8 cellular contexts compared by ENCODE assay signal in the genomic region with DNA sequence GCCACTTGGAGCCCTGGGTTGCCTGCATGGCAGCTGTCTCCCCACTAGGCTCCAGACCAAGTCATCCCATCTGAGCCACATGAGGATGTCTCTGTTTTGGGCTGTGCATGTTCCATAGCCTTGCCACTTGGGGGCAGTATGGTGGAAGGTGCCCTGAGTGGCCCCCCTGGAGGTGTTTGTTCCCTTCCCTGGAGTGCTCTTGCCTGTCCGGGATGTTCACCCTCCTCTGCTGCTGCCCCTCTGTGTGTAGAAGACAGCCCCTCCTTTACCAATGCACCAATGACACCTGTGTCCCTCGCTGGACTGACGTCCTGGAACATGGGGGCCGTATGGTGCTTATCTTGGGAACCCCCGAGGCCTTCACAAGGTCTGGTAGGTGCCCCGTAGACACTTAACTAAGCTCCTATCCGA.
DNase-seq lines count a peak whose midpoint lies in the region; ATAC-seq and TF ChIP-seq lines count a peak whose summit lies in the region.

No MANE protein-coding gene starts in this region.

- H3K4me1 Mint-ChIP-seq in activated T-helper 1 cell treated with anti-CD3 and anti-CD28 coated beads, Interleukin-12 subunit alpha, Interleukin-12 subunit beta, Interleukin-2, Interleukin-4 antibody, amounts not matched to agents 30 ng/mL and 10 ng/mL and 1 ng/mL, durations not matched to agents 14 hours and 24 hours and 36 hours (ENCODE audit: low read depth) = no peaks in the 10 kb centered on the region
- no peaks in the 10 kb centered on the region for H3K4me1 Mint-ChIP-seq in activated T-cell treated with anti-CD3 and anti-CD28 coated beads, Interleukin-2, amount 50 U/mL, for 72 hours (ENCODE audit: low read depth)

- no TSS peak for BruUV-seq in Panc1 (replicated peaks; lab: Mats Ljungman, UMichigan)

- no peak overlapping the region for H3K27ac ChIP-seq in GM23248
- H3K27ac ChIP-seq in Panc1 (ENCODE audit: low read length) = no peak overlapping the region

- H3K9me3 ChIP-seq in GM23248 (ENCODE audit: low read depth) (no peaks in the 10 kb centered on the region), Panc1 (ENCODE audit: control insufficient read depth, insufficient read depth, low read depth, low read length) (no peaks in the 10 kb centered on the region)

- no peaks in the 10 kb centered on the region for H3K9me3 Mint-ChIP-seq in activated T-helper 1 cell treated with anti-CD3 and anti-CD28 coated beads, Interleukin-12 subunit alpha, Interleukin-12 subunit beta, Interleukin-2, Interleukin-4 antibody, amounts not matched to agents 30 ng/mL and 10 ng/mL and 1 ng/mL, durations not matched to agents 14 hours and 24 hours and 36 hours
- no peaks in the 10 kb centered on the region for H3K9me3 Mint-ChIP-seq in activated T-cell treated with anti-CD3 and anti-CD28 coated beads, Interleukin-2, amount 50 U/mL, for 72 hours

- TF ChIP-seq CTCF in Panc1 (IDR thresholded peaks at IDR 0.05) = no peak; the same call in 1 of the 2 replicates

- no peaks in the 10 kb centered on the region for H3F3A ChIP-seq in GM23248 (ENCODE audit: insufficient read depth)

- intact Hi-C loops in Panc1 (cut with micrococcal nuclease; ENCODE audit: unreplicated experiment) = no loop called here
- intact Hi-C loops in activated T-helper 1 cell treated with anti-CD3 and anti-CD28 coated beads, Interleukin-12 subunit alpha, Interleukin-12 subunit beta, Interleukin-2, Interleukin-4 antibody, amounts not matched to agents 30 ng/mL and 10 ng/mL and 1 ng/mL, durations not matched to agents 14 hours and 24 hours and 36 hours (cut with micrococcal nuclease) = no loop called here

- H3K4me1 ChIP-seq in GM23248 (ENCODE audit: insufficient read depth) (no peaks in the 10 kb centered on the region), Panc1 (ENCODE audit: control insufficient read depth, insufficient read depth, low read length) (no peaks in the 10 kb centered on the region)

- H3K79me2 ChIP-seq in GM23248 (ENCODE audit: insufficient read depth) = no peaks in the 10 kb centered on the region

- H3K27me3 ChIP-seq in GM23248 (replicated peaks; ENCODE audit: insufficient read depth) = no peaks in the 10 kb centered on the region
- no peaks in the 10 kb centered on the region for H3K27me3 ChIP-seq in Panc1 (ENCODE audit: control insufficient read depth, insufficient read depth, low read length)

- H4K20me1 ChIP-seq in GM23248 (ENCODE audit: insufficient read depth) = no peaks in the 10 kb centered on the region

- CTCF ChIA-PET in Panc1 (lab: Charles Lee) = no interaction called here

- no peak overlapping the region for H2AFZ ChIP-seq in GM23248

- ATAC-seq in Panc1 (peak; percentile 83), HG02642 (IDR thresholded peaks at IDR 0.05; ENCODE audit: poor library complexity, unreplicated experiment) (no peak)
- ATAC-seq in activated T-cell treated with anti-CD3 and anti-CD28 coated beads, Interleukin-2, amount 50 U/mL, for 72 hours (replicated peaks in 1 of 2) = no peak

- DNase-seq in DMS 273 treated with DMSO at 0.1 percent for 48 hours (lab: John Stamatoyannopoulos, UW) (peak; percentile 58), GM23248 (peak; percentile 29), Panc1 (ENCODE audit: low read depth, low spot score) (no peak), islet precursor cell (peak; percentile 53)
- DNase-seq in activated T-helper 1 cell treated with anti-CD3 and anti-CD28 coated beads, Interleukin-12 subunit alpha, Interleukin-12 subunit beta, Interleukin-2, Interleukin-4 antibody, amounts not matched to agents 30 ng/mL and 10 ng/mL and 1 ng/mL, durations not matched to agents 14 hours and 24 hours and 36 hours (ENCODE audit: low spot score) = no peak
- no peak for DNase-seq in activated T-cell treated with anti-CD3 and anti-CD28 coated beads, Interleukin-2, amount 50 U/mL, for 72 hours
- no peak for DNase-seq in stimulated activated CD4-positive, alpha-beta T cell treated with anti-CD3 and anti-CD28 coated beads, Interleukin-1b, Interleukin-23, amount 100 ng/mL, for 48 hours

- H3K4me3 Mint-ChIP-seq in activated T-helper 1 cell treated with anti-CD3 and anti-CD28 coated beads, Interleukin-12 subunit alpha, Interleukin-12 subunit beta, Interleukin-2, Interleukin-4 antibody, amounts not matched to agents 30 ng/mL and 10 ng/mL and 1 ng/mL, durations not matched to agents 14 hours and 24 hours and 36 hours = no peak overlapping the region
- no peak overlapping the region for H3K4me3 Mint-ChIP-seq in activated T-cell treated with anti-CD3 and anti-CD28 coated beads, Interleukin-2, amount 50 U/mL, for 72 hours

- H3K36me3 Mint-ChIP-seq in activated T-helper 1 cell treated with anti-CD3 and anti-CD28 coated beads, Interleukin-12 subunit alpha, Interleukin-12 subunit beta, Interleukin-2, Interleukin-4 antibody, amounts not matched to agents 30 ng/mL and 10 ng/mL and 1 ng/mL, durations not matched to agents 14 hours and 24 hours and 36 hours (ENCODE audit: low read depth) = no peaks in the 10 kb centered on the region
- H3K36me3 Mint-ChIP-seq in activated T-cell treated with anti-CD3 and anti-CD28 coated beads, Interleukin-2, amount 50 U/mL, for 72 hours (ENCODE audit: insufficient read depth in 2 of 2) = no peaks in the 10 kb centered on the region

- POLR2A ChIA-PET in Panc1 (lab: Charles Lee) = no interaction called here

- no peak overlapping the region for H3K4me3 ChIP-seq in GM23248
- no peak overlapping the region for H3K4me3 ChIP-seq in Panc1 (ENCODE audit: low read depth in 2 of 2, low read length in 2 of 2)

- 91 to 96% methylated on average over 7 of the region's 7 CpGs for WGBS in GM23248 (ENCODE audit: low coverage in 1 of 2, low lambda C conversion rate in 2 of 2, missing lambda C conversion rate in 2 of 2), 2 experiments

- H3K36me3 ChIP-seq in GM23248 (ENCODE audit: low read depth) (peaks cover 7% of the 10 kb centered on the region; the same call in 1 of the 2 replicates), Panc1 (ENCODE audit: control insufficient read depth, insufficient read depth, low read length) (no peaks in the 10 kb centered on the region)

- H3K27ac Mint-ChIP-seq in activated T-helper 1 cell treated with anti-CD3 and anti-CD28 coated beads, Interleukin-12 subunit alpha, Interleukin-12 subunit beta, Interleukin-2, Interleukin-4 antibody, amounts not matched to agents 30 ng/mL and 10 ng/mL and 1 ng/mL, durations not matched to agents 14 hours and 24 hours and 36 hours = no peak overlapping the region
- no peak overlapping the region for H3K27ac Mint-ChIP-seq in activated T-cell treated with anti-CD3 and anti-CD28 coated beads, Interleukin-2, amount 50 U/mL, for 72 hours

- no peak overlapping the region for H3K9ac ChIP-seq in GM23248

- no peaks in the 10 kb centered on the region for H3K9me2 ChIP-seq in GM23248 (ENCODE audit: insufficient read depth)

- in situ Hi-C loops in GM23248 (cut with MboI) (no loop called here), Panc1 (cut with HindIII; ENCODE audit: low pct_unique_long_range_greater_than_20kb, low sequenced_read_pairs) (no loop called here)

- H3K4me2 ChIP-seq in GM23248 (ENCODE audit: unreplicated experiment) = no peak overlapping the region

- no peaks in the 10 kb centered on the region for H3K27me3 Mint-ChIP-seq in activated T-helper 1 cell treated with anti-CD3 and anti-CD28 coated beads, Interleukin-12 subunit alpha, Interleukin-12 subunit beta, Interleukin-2, Interleukin-4 antibody, amounts not matched to agents 30 ng/mL and 10 ng/mL and 1 ng/mL, durations not matched to agents 14 hours and 24 hours and 36 hours (ENCODE audit: insufficient read depth)
- H3K27me3 Mint-ChIP-seq in activated T-cell treated with anti-CD3 and anti-CD28 coated beads, Interleukin-2, amount 50 U/mL, for 72 hours (ENCODE audit: low read depth) = no peaks in the 10 kb centered on the region

Comparison
In these comparisons a context has a peak if more than half of its experiments do, and no peak if none do; other contexts are left out.
1. DNase-seq: peak in DMS 273 treated with DMSO at 0.1 percent for 48 hours (single experiment), GM23248 (single experiment) and islet precursor cell (single experiment); none in Panc1 (single experiment), activated T-helper 1 cell treated with anti-CD3 and anti-CD28 coated beads, Interleukin-12 subunit alpha, Interleukin-12 subunit beta, Interleukin-2, Interleukin-4 antibody, amounts not matched to agents 30 ng/mL and 10 ng/mL and 1 ng/mL, durations not matched to agents 14 hours and 24 hours and 36 hours (single experiment), activated T-cell treated with anti-CD3 and anti-CD28 coated beads, Interleukin-2, amount 50 U/mL, for 72 hours (0 of 2) and stimulated activated CD4-positive, alpha-beta T cell treated with anti-CD3 and anti-CD28 coated beads, Interleukin-1b, Interleukin-23, amount 100 ng/mL, for 48 hours (single experiment).